Comparison of ENCODE assay signal across 15 cellular contexts in genomic region chr2:15609341-15610042, GRCh38. TPM values are rescaled to one million over a fixed set of nuclear protein-coding genes. Genes with fewer than 3 reads are reported as not detected.
DNase-seq lines count a peak whose midpoint lies in the region; ATAC-seq and TF ChIP-seq lines count a peak whose summit lies in the region.
"Had no signal": no experiment of that assay in that cellular context is flagged by ENCODE, and none has a peak within 500 bp of the region (broad histone marks: within the 10 kb centered on the region; RNA-seq: fewer than 3 reads in every experiment).

No MANE protein-coding gene starts in this region.

- peak overlapping the region; percentile 66 for H3K27ac Mint-ChIP-seq in activated T-cell treated with anti-CD3 and anti-CD28 coated beads, Interleukin-2, amount 50 U/mL, for 72 hours
- H3K27ac Mint-ChIP-seq in central memory CD8-positive, alpha-beta T cell (ENCODE audit: low read depth), result peak overlapping the region; percentile 8
- H3K27ac Mint-ChIP-seq in chondrocyte (ENCODE audit: unreplicated experiment), result no peak overlapping the region
- H3K27ac Mint-ChIP-seq: CD4-positive, alpha-beta T cell; GM23338 had no signal

- H3K4me3 Mint-ChIP-seq in activated T-cell treated with anti-CD3 and anti-CD28 coated beads, Interleukin-2, amount 50 U/mL, for 72 hours, result no peak overlapping the region
- H3K4me3 Mint-ChIP-seq in central memory CD8-positive, alpha-beta T cell, result no peak overlapping the region
- no peak overlapping the region for H3K4me3 Mint-ChIP-seq in chondrocyte (ENCODE audit: unreplicated experiment)
- H3K4me3 Mint-ChIP-seq: CD4-positive, alpha-beta T cell; GM23338 had no signal

- H3K9me3 Mint-ChIP-seq in activated T-cell treated with anti-CD3 and anti-CD28 coated beads, Interleukin-2, amount 50 U/mL, for 72 hours, result no peaks in the 10 kb centered on the region
- H3K9me3 Mint-ChIP-seq in central memory CD8-positive, alpha-beta T cell, result no peaks in the 10 kb centered on the region
- no peaks in the 10 kb centered on the region for H3K9me3 Mint-ChIP-seq in chondrocyte (ENCODE audit: low read depth)
- H3K9me3 Mint-ChIP-seq: CD4-positive, alpha-beta T cell had no signal

- no peaks in the 10 kb centered on the region for H3K27me3 Mint-ChIP-seq in activated T-cell treated with anti-CD3 and anti-CD28 coated beads, Interleukin-2, amount 50 U/mL, for 72 hours (ENCODE audit: low read depth)
- H3K27me3 Mint-ChIP-seq in central memory CD8-positive, alpha-beta T cell, result no peaks in the 10 kb centered on the region
- no peaks in the 10 kb centered on the region for H3K27me3 Mint-ChIP-seq in chondrocyte (ENCODE audit: low read depth)
- H3K27me3 Mint-ChIP-seq: CD4-positive, alpha-beta T cell had no signal

- no peak for TF ChIP-seq CTCF in chondrocyte (IDR thresholded peaks at IDR 0.05)

- ATAC-seq in activated T-cell treated with anti-CD3 and anti-CD28 coated beads, Interleukin-2, amount 50 U/mL, for 72 hours (replicated peaks in 1 of 2), result no peak
- ATAC-seq in central memory CD8-positive, alpha-beta T cell (replicated peaks; ENCODE audit: extremely low read depth, poor library complexity, severe bottlenecking), result no peak
- ATAC-seq: A549, GM23338 had no signal

- no peaks in the 10 kb centered on the region for H3K4me1 Mint-ChIP-seq in activated T-cell treated with anti-CD3 and anti-CD28 coated beads, Interleukin-2, amount 50 U/mL, for 72 hours (ENCODE audit: low read depth)
- peaks cover 4% of the 10 kb centered on the region for H3K4me1 Mint-ChIP-seq in central memory CD8-positive, alpha-beta T cell
- no peaks in the 10 kb centered on the region for H3K4me1 Mint-ChIP-seq in chondrocyte (ENCODE audit: low read depth)
- H3K4me1 Mint-ChIP-seq: GM23338 had no signal

- DNase-seq in NCI-H526 treated with DMSO at 0.1 percent for 48 hours (lab: John Stamatoyannopoulos, UW), result peak; percentile 99
- DNase-seq in NCI-H526 (lab: John Stamatoyannopoulos, UW), result no peak
- no peak for DNase-seq in activated T-cell treated with anti-CD3 and anti-CD28 coated beads, Interleukin-2, amount 50 U/mL, for 72 hours
- no peak for DNase-seq in activated T-cell treated with anti-CD3 and anti-CD28 coated beads, Interleukin-2, amount 50 U/mL, for 48 hours
- peak; percentile 90 for DNase-seq in SK-N-DZ (ENCODE audit: low spot score)
- no peak for DNase-seq in central memory CD8-positive, alpha-beta T cell (ENCODE audit: low spot score in 2 of 2)
- no peak for DNase-seq in chondrocyte (ENCODE audit: low spot score)
- no peak for DNase-seq in HUDEP-2 (lab: John Stamatoyannopoulos, UW; ENCODE audit: unreplicated experiment in 76 of 76)
- DNase-seq: AML-193; CD4-positive, alpha-beta T cell; DMS79 treated with DMSO at 0.1 percent for 48 hours; GF-D8; HCEC 1CT had no signal

- peaks cover 13 to 43% of the 10 kb centered on the region in 2 donors for H3K36me3 Mint-ChIP-seq in activated T-cell treated with anti-CD3 and anti-CD28 coated beads, Interleukin-2, amount 50 U/mL, for 72 hours (ENCODE audit: insufficient read depth in 2 of 2)
- H3K36me3 Mint-ChIP-seq in central memory CD8-positive, alpha-beta T cell (ENCODE audit: insufficient read depth), result peaks cover 60% of the 10 kb centered on the region
- H3K36me3 Mint-ChIP-seq in chondrocyte (ENCODE audit: low read depth), result peaks cover 30% of the 10 kb centered on the region

RNA-seq across cellular contexts. Expression of gene DDX1, which starts 17.8 kb away (rescaled TPM):
- 10 to 100 TPM; 55.8 to 56.0 TPM for total RNA-seq in activated T-cell treated with anti-CD3 and anti-CD28 coated beads, Interleukin-2, amount 50 U/mL, for 72 hours
- 5,002 and 5,638 TPM in 2 replicates for polyA plus RNA-seq in SK-N-DZ (2014; cell fraction: cytosol; rRNA removed)
- 4,616 and 5,818 TPM in 2 replicates for polyA plus RNA-seq in SK-N-DZ (2014; cell fraction: nucleus; rRNA removed)
- total RNA-seq in chondrocyte, result 82.2 to 103 TPM (median 89.9 TPM) in 3 replicates

RNA-seq across cellular contexts. Expression of gene NBAS, which starts 48.4 kb away (rescaled TPM):
- total RNA-seq in activated T-cell treated with anti-CD3 and anti-CD28 coated beads, Interleukin-2, amount 50 U/mL, for 72 hours, result 10 to 100 TPM; 45.9 to 50.8 TPM
- 171 and 202 TPM in 2 replicates for polyA plus RNA-seq in SK-N-DZ (2014; cell fraction: cytosol; rRNA removed)
- 123 and 132 TPM in 2 replicates for polyA plus RNA-seq in SK-N-DZ (2014; cell fraction: nucleus; rRNA removed)
- total RNA-seq in chondrocyte, result 42.6 to 66.5 TPM (median 47.6 TPM) in 3 replicates

Comparison
In these comparisons a context has a peak if more than half of its experiments do, and no peak if none do; other contexts are left out.
1. DNase-seq: peak in NCI-H526 treated with DMSO at 0.1 percent for 48 hours (single experiment) and SK-N-DZ (single experiment); none in NCI-H526 (0 of 2), activated T-cell treated with anti-CD3 and anti-CD28 coated beads, Interleukin-2, amount 50 U/mL, for 72 hours (0 of 2), activated T-cell treated with anti-CD3 and anti-CD28 coated beads, Interleukin-2, amount 50 U/mL, for 48 hours (0 of 2), central memory CD8-positive, alpha-beta T cell (0 of 2), chondrocyte (single experiment) and HUDEP-2 (0 of 76).